In the genomic region with DNA sequence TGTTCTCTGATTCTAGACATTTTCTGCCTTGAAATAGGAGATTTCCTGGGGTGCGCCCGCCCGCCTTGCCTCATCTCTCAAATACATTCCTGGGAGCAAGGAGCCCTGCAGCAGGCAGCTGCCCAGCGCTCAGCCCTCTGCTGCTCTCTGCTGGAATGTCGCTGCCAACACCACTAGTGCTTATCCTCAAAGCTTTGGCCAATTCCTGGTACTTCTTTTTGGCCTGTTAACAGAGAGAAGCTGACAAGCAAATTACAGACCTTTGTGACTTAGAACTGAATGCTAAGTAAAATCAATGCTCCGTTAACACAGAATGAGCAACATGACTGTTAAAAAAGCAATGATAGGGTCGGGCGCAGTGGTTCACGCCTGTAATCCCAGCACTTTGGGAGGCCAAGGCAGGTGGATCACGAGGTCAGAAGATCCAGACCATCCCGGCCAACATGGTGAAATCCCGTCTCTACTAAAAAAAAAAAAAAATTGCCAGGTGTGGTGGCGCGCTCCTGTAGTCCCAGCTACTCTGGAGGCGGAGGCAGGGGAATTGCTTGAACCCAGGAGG, we compare ENCODE assay signal across 8 cellular contexts. TPM values are rescaled to one million over a fixed set of nuclear protein-coding genes. Genes with fewer than 3 reads are reported as not detected.
DNase-seq lines count a peak whose midpoint lies in the region.

No MANE protein-coding gene starts in this region.

- H3K36me3 ChIP-seq in NT2/D1 (ENCODE audit: insufficient read depth, insufficient read length, low read length) = no peaks in the 10 kb centered on the region

- no peak overlapping the region for H3K4me3 ChIP-seq in NT2/D1 (ENCODE audit: insufficient read length, low read depth)

- no peak overlapping the region for H3K9ac ChIP-seq in NT2/D1 (ENCODE audit: insufficient read length, low read depth)

- no peaks in the 10 kb centered on the region for H3K9me3 ChIP-seq in NT2/D1 (ENCODE audit: insufficient read depth, low read length)

- H3K4me1 ChIP-seq in NT2/D1 (ENCODE audit: insufficient read depth, insufficient read length) = no peaks in the 10 kb centered on the region

- no peaks in the 10 kb centered on the region for H3K27me3 ChIP-seq in NT2/D1 (ENCODE audit: insufficient read depth, insufficient read length)

- DNase-seq in C1 segment of cervical spinal cord (lab: John Stamatoyannopoulos, UW) (peak in 13 of 14 donors; percentile 23 to 74 (median 64)), GM19240 (ENCODE audit: insufficient read length, low spot score) (peak; percentile 57), HS-27A (ENCODE audit: low read depth) (peak; percentile 20), NT2/D1 (ENCODE audit: low read depth, low spot score) (peak; percentile 77), epidermal melanocyte (ENCODE audit: insufficient read length, low spot score) (peak; percentile 76), myocyte (ENCODE audit: low read depth) (peak; percentile 88)
- DNase-seq in activated CD8-positive, alpha-beta memory T cell treated with anti-CD3 and anti-CD28 coated beads, Interleukin-2, amount 50 U/mL, for 24 hours (ENCODE audit: extremely low read depth) = peak; percentile 29
- peak; percentile 80 for DNase-seq in stimulated activated CD8-positive, alpha-beta memory T cell treated with anti-CD3 and anti-CD28 coated beads, Interleukin-4, amount 100 ng/mL, for 48 hours

RNA-seq across cellular contexts. Expression of a gene that starts 41.9 kb away (rescaled TPM):
- total RNA-seq in myocyte = 72.0 and 76.2 TPM in 2 replicates
- polyA plus RNA-seq in myocyte (2012) = 72.6 TPM

Comparison
In these comparisons a context has a peak if more than half of its experiments do, and no peak if none do; other contexts are left out.
1. DNase-seq: peak in every context shown above with its lines; median percentile 88 in myocyte; 80 in stimulated activated CD8-positive, alpha-beta memory T cell treated with anti-CD3 and anti-CD28 coated beads, Interleukin-4, amount 100 ng/mL, for 48 hours; 77 in NT2/D1; 76 in epidermal melanocyte; 64 in C1 segment of cervical spinal cord; 57 in GM19240; 29 in activated CD8-positive, alpha-beta memory T cell treated with anti-CD3 and anti-CD28 coated beads, Interleukin-2, amount 50 U/mL, for 24 hours; 20 in HS-27A.